In the genomic region with DNA sequence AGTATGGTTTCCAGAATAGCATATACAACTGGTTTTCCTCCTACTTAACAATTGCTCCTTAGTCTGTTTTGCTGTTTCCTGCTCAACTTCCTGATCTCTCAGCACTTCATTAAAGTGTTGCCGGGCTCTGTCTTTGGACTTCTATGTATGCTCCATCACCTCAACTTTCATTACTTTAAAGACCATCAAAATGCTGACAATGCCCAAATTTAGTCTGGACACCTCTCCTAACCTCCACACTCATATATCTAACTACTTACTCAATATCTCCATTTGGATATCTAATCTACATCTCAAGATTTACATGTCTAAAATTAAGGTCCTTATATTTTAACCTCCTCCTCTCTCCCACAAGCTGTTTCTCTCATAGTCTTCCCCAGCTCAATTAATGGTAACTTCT, we compare ENCODE assay signal across 33 cellular contexts. TPM values are rescaled to one million over a fixed set of nuclear protein-coding genes. Genes with fewer than 3 reads are reported as not detected.
"Had no signal": no experiment of that assay in that cellular context is flagged by ENCODE, and none has a peak within 500 bp of the region (broad histone marks: within the 10 kb centered on the region; RNA-seq: fewer than 3 reads in every experiment).

No MANE protein-coding gene starts in this region.

- H3K27ac ChIP-seq: colonic mucosa, coronary artery, dorsolateral prefrontal cortex, epithelial cell of prostate, esophagus muscularis mucosa, esophagus squamous epithelium, foreskin keratinocyte, gastrocnemius medialis, gastroesophageal sphincter, heart left ventricle, heart right ventricle had no signal

- H3K4me1 ChIP-seq: colonic mucosa, esophagus muscularis mucosa, esophagus squamous epithelium, foreskin keratinocyte, gastrocnemius medialis, gastroesophageal sphincter, heart left ventricle, heart right ventricle had no signal

- ATAC-seq: effector memory CD8-positive, alpha-beta T cell; esophagus mucosa; foreskin keratinocyte; gastrocnemius medialis; gastroesophageal sphincter; heart left ventricle; heart right ventricle had no signal

- H3K4me3 ChIP-seq: colonic mucosa, coronary artery, dorsolateral prefrontal cortex, esophagus muscularis mucosa, esophagus squamous epithelium, gastrocnemius medialis, gastroesophageal sphincter, heart left ventricle, heart right ventricle had no signal

- DNase-seq: colonic mucosa; cortex of kidney; dermis blood vessel endothelial cell; dorsolateral prefrontal cortex; effector CD4-positive, alpha-beta T cell; effector CD8-positive, alpha-beta T cell; effector memory CD4-positive, alpha-beta T cell; effector memory CD8-positive, alpha-beta T cell; endodermal cell; erythroblast; esophagus squamous epithelium; foreskin fibroblast; foreskin keratinocyte; foreskin melanocyte; gastrocnemius medialis; glutamatergic neuron; head of caudate nucleus; heart left ventricle; heart right ventricle had no signal

- H3K36me3 ChIP-seq: colonic mucosa, esophagus muscularis mucosa, esophagus squamous epithelium, gastrocnemius medialis, gastroesophageal sphincter, heart left ventricle, heart right ventricle had no signal

- H3K9me3 ChIP-seq: colonic mucosa, esophagus muscularis mucosa, esophagus squamous epithelium, gastrocnemius medialis, gastroesophageal sphincter, heart left ventricle, heart right ventricle had no signal

- FAIRE-seq: colon, endometrium, endothelial cell of umbilical vein, frontal cortex had no signal

- H3K27me3 ChIP-seq: colonic mucosa, esophagus muscularis mucosa, esophagus squamous epithelium, foreskin keratinocyte, gastrocnemius medialis, gastroesophageal sphincter, heart left ventricle, heart right ventricle had no signal

RNA-seq across cellular contexts. Expression of a gene that starts 54.4 kb away (rescaled TPM):
- total RNA-seq: dermis blood vessel endothelial cell, dermis microvascular lymphatic vessel endothelial cell, endothelial cell of umbilical vein, epithelial cell of proximal tubule, esophagus mucosa, fibroblast of lung, fibroblast of villous mesenchyme, foreskin keratinocyte, glomerular endothelial cell had no signal
- polyA plus RNA-seq: endothelial cell of umbilical vein, fibroblast of lung, foreskin keratinocyte had no signal
